1 cellular context compared by ENCODE assay signal in the genomic region with DNA sequence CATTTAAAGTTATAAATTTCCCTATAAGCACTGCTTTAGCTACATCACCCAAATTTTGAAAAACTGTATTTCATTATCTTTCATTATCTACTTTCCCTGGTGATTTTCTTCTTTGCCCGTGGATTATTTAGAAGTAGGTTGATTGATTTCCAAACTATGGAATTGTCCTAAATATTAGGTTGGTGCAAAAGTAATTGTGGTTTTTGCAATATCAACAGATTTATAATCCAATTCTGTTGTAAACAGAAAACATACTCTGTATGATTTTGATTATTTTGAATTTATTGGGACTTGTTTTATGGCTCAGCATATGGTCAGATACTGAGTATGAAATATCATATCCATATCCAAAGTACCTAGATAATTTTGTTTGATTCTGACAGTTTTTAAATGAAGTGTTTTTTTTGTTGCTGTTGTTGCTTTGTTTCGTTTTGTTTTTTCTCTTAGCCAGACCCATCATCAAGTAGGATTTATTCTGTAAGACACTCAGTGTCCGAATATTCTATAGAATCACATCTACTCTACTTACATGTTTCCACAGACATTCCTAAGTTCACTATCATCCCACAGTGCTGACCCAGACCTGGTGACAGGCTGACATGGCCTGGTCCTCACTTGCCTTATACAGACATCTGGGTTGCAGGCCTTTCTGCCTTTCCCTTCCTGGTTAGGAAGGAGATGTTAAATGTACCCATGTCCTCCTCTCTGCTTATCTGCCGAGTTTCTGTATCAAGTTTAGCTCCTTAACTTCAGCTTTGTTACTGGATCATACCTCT.
TF ChIP-seq lines count a peak whose summit lies in the region.

No MANE protein-coding gene starts in this region.

TF ChIP-seq in IMR-90, 13 proteins besides CTCF, POLR2A, EP300 and RAD21:
- TF ChIP-seq SMC3 (IDR thresholded peaks at IDR 0.05; ENCODE audit: low read depth, low read length), result no peak
- TF ChIP-seq MAFK (IDR thresholded peaks at IDR 0.05; ENCODE audit: low read depth, low read length), result peak; percentile 24; the same call in 1 of the 2 replicates
